In the genomic region with DNA sequence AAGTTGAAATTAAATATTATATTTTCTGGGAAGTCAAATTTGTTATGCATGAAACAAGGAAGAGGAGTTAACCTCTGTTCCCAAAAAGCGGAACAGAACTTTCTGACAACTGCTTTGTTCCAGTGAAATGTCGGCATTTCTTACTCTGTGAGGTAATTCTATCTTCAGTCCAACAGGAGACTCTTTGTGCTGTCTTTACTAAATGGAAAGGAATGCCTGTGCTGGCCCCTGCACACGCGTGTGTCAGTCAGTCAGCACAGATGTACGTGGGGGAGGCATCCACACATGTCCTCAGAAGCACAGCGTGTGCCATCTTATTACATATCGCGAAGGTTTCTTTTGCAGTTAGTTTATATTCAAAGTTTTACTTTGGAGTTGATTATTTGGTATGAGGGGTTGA, we compare ENCODE assay signal across 1 cellular context.
TF ChIP-seq lines count a peak whose summit lies in the region.

No MANE protein-coding gene starts in this region.

TF ChIP-seq in HepG2, 621 proteins besides CTCF, POLR2A, EP300 and RAD21 (continued from another document and continues in another):
- TF ChIP-seq, protein P1, sequence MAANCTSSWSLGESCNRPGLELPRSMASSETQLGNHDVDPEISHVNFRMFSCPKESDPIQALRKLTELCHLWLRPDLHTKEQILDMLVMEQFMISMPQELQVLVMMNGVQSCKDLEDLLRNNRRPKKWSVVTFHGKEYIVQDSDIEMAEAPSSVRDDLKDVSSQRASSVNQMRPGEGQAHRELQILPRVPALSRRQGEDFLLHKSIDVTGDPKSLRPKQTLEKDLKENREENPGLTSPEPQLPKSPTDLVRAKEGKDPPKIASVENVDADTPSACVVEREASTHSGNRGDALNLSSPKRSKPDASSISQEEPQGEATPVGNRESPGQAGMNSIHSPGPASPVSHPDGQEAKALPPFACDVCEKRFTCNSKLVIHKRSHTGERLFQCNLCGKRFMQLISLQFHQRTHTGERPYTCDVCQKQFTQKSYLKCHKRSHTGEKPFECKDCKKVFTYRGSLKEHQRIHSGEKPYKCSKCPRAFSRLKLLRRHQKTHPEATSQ (CRISPR knock-in tag; IDR thresholded peaks at IDR 0.05; ENCODE audit: borderline replicate concordance): no peak
- TF ChIP-seq, protein P2, sequence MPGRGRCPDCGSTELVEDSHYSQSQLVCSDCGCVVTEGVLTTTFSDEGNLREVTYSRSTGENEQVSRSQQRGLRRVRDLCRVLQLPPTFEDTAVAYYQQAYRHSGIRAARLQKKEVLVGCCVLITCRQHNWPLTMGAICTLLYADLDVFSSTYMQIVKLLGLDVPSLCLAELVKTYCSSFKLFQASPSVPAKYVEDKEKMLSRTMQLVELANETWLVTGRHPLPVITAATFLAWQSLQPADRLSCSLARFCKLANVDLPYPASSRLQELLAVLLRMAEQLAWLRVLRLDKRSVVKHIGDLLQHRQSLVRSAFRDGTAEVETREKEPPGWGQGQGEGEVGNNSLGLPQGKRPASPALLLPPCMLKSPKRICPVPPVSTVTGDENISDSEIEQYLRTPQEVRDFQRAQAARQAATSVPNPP (CRISPR knock-in tag; IDR thresholded peaks at IDR 0.05): no peak
- TF ChIP-seq, protein P3, sequence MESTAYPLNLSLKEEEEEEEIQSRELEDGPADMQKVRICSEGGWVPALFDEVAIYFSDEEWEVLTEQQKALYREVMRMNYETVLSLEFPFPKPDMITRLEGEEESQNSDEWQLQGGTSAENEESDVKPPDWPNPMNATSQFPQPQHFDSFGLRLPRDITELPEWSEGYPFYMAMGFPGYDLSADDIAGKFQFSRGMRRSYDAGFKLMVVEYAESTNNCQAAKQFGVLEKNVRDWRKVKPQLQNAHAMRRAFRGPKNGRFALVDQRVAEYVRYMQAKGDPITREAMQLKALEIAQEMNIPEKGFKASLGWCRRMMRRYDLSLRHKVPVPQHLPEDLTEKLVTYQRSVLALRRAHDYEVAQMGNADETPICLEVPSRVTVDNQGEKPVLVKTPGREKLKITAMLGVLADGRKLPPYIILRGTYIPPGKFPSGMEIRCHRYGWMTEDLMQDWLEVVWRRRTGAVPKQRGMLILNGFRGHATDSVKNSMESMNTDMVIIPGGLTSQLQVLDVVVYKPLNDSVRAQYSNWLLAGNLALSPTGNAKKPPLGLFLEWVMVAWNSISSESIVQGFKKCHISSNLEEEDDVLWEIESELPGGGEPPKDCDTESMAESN (CRISPR knock-in tag; conservative IDR thresholded peaks at IDR 0.05): no peak
- TF ChIP-seq ZFAT (CRISPR knock-in tag; conservative IDR thresholded peaks at IDR 0.05) (no peak), BHLHE40 (IDR thresholded peaks at IDR 0.05; ENCODE audit: low read length) (no peak), KDM5B (CRISPR knock-in tag; IDR thresholded peaks at IDR 0.05; ENCODE audit: borderline replicate concordance) (no peak), HMG20B (CRISPR knock-in tag; conservative IDR thresholded peaks at IDR 0.05) (no peak), BCL6 (CRISPR knock-in tag; IDR thresholded peaks at IDR 0.05) (0 out of 2 replicates have a peak, but pooled peaks have one; percentile 10), REXO4 (CRISPR knock-in tag; IDR thresholded peaks at IDR 0.05; ENCODE audit: borderline replicate concordance) (no peak), ZNF382 (CRISPR knock-in tag; IDR thresholded peaks at IDR 0.05; ENCODE audit: borderline replicate concordance) (no peak), MED1 (CRISPR knock-in tag; IDR thresholded peaks at IDR 0.05) (no peak), ASH2L (IDR thresholded peaks at IDR 0.05; ENCODE audit: insufficient read length, low read depth, low read length) (peak; percentile 15), ZNF883 (CRISPR knock-in tag; IDR thresholded peaks at IDR 0.05; ENCODE audit: not compliant biosample characterization) (no peak), SAP130 (CRISPR knock-in tag; IDR thresholded peaks at IDR 0.05; ENCODE audit: low read depth) (peak; percentile 59), ZC3H4 (CRISPR knock-in tag; IDR thresholded peaks at IDR 0.05; ENCODE audit: borderline replicate concordance) (no peak), ZNF30 (CRISPR knock-in tag; IDR thresholded peaks at IDR 0.05) (no peak), KDM5A (IDR thresholded peaks at IDR 0.05; ENCODE audit: borderline replicate concordance, low read length) (no peak), ZNF644 (CRISPR knock-in tag; IDR thresholded peaks at IDR 0.05; ENCODE audit: low read depth) (no peak), CENPX (CRISPR knock-in tag; IDR thresholded peaks at IDR 0.05) (no peak), RCOR2 (CRISPR knock-in tag; IDR thresholded peaks at IDR 0.05) (peak; percentile 50; the same call in 1 of the 2 replicates), MEF2D (CRISPR knock-in tag; IDR thresholded peaks at IDR 0.05) (no peak), ZNF180 (CRISPR knock-in tag; IDR thresholded peaks at IDR 0.05; ENCODE audit: borderline replicate concordance, low read depth) (no peak), RFX3 (CRISPR knock-in tag; IDR thresholded peaks at IDR 0.05) (no peak), ZKSCAN8 (CRISPR knock-in tag; IDR thresholded peaks at IDR 0.05; ENCODE audit: borderline replicate concordance) (no peak), HDAC6 (IDR thresholded peaks at IDR 0.05; ENCODE audit: low read depth, low read length) (no peak), ZNF24 (IDR thresholded peaks at IDR 0.05) (no peak), THYN1 (CRISPR knock-in tag; IDR thresholded peaks at IDR 0.05; ENCODE audit: borderline replicate concordance, low read depth) (no peak), ZFY (CRISPR knock-in tag; IDR thresholded peaks at IDR 0.05) (no peak), ZNF772 (CRISPR knock-in tag; IDR thresholded peaks at IDR 0.05) (no peak), PPARG (CRISPR knock-in tag; conservative IDR thresholded peaks at IDR 0.05) (peak; percentile 57; the same call in 1 of the 2 replicates), NFYC (CRISPR knock-in tag; IDR thresholded peaks at IDR 0.05) (no peak), PRMT3 (CRISPR knock-in tag; IDR thresholded peaks at IDR 0.05; ENCODE audit: borderline replicate concordance, low read depth) (no peak), ZNF777 (CRISPR knock-in tag; IDR thresholded peaks at IDR 0.05) (no peak), HMG20A (CRISPR knock-in tag; IDR thresholded peaks at IDR 0.05; ENCODE audit: borderline replicate concordance) (0 out of 2 replicates have a peak, but pooled peaks have one; percentile 33)
- TF ChIP-seq, protein P4, sequence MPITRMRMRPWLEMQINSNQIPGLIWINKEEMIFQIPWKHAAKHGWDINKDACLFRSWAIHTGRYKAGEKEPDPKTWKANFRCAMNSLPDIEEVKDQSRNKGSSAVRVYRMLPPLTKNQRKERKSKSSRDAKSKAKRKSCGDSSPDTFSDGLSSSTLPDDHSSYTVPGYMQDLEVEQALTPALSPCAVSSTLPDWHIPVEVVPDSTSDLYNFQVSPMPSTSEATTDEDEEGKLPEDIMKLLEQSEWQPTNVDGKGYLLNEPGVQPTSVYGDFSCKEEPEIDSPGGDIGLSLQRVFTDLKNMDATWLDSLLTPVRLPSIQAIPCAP (CRISPR knock-in tag; IDR thresholded peaks at IDR 0.05; ENCODE audit: low read depth): no peak
- TF ChIP-seq, protein P5, sequence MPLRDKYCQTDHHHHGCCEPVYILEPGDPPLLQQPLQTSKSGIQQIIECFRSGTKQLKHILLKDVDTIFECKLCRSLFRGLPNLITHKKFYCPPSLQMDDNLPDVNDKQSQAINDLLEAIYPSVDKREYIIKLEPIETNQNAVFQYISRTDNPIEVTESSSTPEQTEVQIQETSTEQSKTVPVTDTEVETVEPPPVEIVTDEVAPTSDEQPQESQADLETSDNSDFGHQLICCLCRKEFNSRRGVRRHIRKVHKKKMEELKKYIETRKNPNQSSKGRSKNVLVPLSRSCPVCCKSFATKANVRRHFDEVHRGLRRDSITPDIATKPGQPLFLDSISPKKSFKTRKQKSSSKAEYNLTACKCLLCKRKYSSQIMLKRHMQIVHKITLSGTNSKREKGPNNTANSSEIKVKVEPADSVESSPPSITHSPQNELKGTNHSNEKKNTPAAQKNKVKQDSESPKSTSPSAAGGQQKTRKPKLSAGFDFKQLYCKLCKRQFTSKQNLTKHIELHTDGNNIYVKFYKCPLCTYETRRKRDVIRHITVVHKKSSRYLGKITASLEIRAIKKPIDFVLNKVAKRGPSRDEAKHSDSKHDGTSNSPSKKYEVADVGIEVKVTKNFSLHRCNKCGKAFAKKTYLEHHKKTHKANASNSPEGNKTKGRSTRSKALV (CRISPR knock-in tag; IDR thresholded peaks at IDR 0.05): 0 out of 2 replicates have a peak, but pooled peaks have one; percentile 24
- TF ChIP-seq, protein P6, sequence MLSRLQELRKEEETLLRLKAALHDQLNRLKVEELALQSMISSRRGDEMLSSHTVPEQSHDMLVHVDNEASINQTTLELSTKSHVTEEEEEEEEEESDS (CRISPR knock-in tag; IDR thresholded peaks at IDR 0.05; ENCODE audit: borderline replicate concordance): no peak
- TF ChIP-seq, protein P7, sequence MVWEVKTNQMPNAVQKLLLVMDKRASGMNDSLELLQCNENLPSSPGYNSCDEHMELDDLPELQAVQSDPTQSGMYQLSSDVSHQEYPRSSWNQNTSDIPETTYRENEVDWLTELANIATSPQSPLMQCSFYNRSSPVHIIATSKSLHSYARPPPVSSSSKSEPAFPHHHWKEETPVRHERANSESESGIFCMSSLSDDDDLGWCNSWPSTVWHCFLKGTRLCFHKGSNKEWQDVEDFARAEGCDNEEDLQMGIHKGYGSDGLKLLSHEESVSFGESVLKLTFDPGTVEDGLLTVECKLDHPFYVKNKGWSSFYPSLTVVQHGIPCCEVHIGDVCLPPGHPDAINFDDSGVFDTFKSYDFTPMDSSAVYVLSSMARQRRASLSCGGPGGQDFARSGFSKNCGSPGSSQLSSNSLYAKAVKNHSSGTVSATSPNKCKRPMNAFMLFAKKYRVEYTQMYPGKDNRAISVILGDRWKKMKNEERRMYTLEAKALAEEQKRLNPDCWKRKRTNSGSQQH (CRISPR knock-in tag; IDR thresholded peaks at IDR 0.05; ENCODE audit: low read depth): no peak
- TF ChIP-seq, protein P8, sequence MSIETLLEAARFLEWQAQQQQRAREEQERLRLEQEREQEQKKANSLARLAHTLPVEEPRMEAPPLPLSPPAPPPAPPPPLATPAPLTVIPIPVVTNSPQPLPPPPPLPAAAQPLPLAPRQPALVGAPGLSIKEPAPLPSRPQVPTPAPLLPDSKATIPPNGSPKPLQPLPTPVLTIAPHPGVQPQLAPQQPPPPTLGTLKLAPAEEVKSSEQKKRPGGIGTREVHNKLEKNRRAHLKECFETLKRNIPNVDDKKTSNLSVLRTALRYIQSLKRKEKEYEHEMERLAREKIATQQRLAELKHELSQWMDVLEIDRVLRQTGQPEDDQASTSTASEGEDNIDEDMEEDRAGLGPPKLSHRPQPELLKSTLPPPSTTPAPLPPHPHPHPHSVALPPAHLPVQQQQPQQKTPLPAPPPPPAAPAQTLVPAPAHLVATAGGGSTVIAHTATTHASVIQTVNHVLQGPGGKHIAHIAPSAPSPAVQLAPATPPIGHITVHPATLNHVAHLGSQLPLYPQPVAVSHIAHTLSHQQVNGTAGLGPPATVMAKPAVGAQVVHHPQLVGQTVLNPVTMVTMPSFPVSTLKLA (IDR thresholded peaks at IDR 0.05): no peak
- TF ChIP-seq, protein P9, sequence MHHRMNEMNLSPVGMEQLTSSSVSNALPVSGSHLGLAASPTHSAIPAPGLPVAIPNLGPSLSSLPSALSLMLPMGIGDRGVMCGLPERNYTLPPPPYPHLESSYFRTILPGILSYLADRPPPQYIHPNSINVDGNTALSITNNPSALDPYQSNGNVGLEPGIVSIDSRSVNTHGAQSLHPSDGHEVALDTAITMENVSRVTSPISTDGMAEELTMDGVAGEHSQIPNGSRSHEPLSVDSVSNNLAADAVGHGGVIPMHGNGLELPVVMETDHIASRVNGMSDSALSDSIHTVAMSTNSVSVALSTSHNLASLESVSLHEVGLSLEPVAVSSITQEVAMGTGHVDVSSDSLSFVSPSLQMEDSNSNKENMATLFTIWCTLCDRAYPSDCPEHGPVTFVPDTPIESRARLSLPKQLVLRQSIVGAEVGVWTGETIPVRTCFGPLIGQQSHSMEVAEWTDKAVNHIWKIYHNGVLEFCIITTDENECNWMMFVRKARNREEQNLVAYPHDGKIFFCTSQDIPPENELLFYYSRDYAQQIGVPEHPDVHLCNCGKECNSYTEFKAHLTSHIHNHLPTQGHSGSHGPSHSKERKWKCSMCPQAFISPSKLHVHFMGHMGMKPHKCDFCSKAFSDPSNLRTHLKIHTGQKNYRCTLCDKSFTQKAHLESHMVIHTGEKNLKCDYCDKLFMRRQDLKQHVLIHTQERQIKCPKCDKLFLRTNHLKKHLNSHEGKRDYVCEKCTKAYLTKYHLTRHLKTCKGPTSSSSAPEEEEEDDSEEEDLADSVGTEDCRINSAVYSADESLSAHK (CRISPR knock-in tag; IDR thresholded peaks at IDR 0.05; ENCODE audit: borderline replicate concordance): no peak
- TF ChIP-seq, protein P10, sequence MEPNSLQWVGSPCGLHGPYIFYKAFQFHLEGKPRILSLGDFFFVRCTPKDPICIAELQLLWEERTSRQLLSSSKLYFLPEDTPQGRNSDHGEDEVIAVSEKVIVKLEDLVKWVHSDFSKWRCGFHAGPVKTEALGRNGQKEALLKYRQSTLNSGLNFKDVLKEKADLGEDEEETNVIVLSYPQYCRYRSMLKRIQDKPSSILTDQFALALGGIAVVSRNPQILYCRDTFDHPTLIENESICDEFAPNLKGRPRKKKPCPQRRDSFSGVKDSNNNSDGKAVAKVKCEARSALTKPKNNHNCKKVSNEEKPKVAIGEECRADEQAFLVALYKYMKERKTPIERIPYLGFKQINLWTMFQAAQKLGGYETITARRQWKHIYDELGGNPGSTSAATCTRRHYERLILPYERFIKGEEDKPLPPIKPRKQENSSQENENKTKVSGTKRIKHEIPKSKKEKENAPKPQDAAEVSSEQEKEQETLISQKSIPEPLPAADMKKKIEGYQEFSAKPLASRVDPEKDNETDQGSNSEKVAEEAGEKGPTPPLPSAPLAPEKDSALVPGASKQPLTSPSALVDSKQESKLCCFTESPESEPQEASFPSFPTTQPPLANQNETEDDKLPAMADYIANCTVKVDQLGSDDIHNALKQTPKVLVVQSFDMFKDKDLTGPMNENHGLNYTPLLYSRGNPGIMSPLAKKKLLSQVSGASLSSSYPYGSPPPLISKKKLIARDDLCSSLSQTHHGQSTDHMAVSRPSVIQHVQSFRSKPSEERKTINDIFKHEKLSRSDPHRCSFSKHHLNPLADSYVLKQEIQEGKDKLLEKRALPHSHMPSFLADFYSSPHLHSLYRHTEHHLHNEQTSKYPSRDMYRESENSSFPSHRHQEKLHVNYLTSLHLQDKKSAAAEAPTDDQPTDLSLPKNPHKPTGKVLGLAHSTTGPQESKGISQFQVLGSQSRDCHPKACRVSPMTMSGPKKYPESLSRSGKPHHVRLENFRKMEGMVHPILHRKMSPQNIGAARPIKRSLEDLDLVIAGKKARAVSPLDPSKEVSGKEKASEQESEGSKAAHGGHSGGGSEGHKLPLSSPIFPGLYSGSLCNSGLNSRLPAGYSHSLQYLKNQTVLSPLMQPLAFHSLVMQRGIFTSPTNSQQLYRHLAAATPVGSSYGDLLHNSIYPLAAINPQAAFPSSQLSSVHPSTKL (CRISPR knock-in tag; IDR thresholded peaks at IDR 0.05): peak; percentile 41; the same call in 1 of the 2 replicates
- TF ChIP-seq, protein P11, sequence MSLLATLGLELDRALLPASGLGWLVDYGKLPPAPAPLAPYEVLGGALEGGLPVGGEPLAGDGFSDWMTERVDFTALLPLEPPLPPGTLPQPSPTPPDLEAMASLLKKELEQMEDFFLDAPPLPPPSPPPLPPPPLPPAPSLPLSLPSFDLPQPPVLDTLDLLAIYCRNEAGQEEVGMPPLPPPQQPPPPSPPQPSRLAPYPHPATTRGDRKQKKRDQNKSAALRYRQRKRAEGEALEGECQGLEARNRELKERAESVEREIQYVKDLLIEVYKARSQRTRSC (CRISPR knock-in tag; IDR thresholded peaks at IDR 0.05; ENCODE audit: low read depth): no peak
